Comparison of ENCODE assay signal across 8 cellular contexts in genomic region chr11:57638005-57638760, GRCh38. TPM values are rescaled to one million over a fixed set of nuclear protein-coding genes. Genes with fewer than 3 reads are reported as not detected.
DNase-seq lines count a peak whose midpoint lies in the region; ATAC-seq and TF ChIP-seq lines count a peak whose summit lies in the region.

No MANE protein-coding gene starts in this region.

- H3K79me2 ChIP-seq in GM23338 (replicated peaks; ENCODE audit: insufficient read depth), result peaks cover 49% of the 10 kb centered on the region

- no peak for TF ChIP-seq POLR2A in breast epithelium (IDR thresholded peaks at IDR 0.05)

- POLR2A ChIA-PET in CD4-positive, alpha-beta memory T cell (lab: Charles Lee; ENCODE audit: partially characterized antibody), result interaction anchor here (4.1 kb wide), 1 partner anchor 70 kb away, joined by 20 read pairs; the partner anchor contains the start of gene UBE2L6

- no peaks in the 10 kb centered on the region for H3K9me3 Mint-ChIP-seq in CD4-positive, alpha-beta memory T cell
- peaks cover 3% of the 10 kb centered on the region; the same call in 1 of the 3 replicates for H3K9me3 Mint-ChIP-seq in GM23338

- peaks cover 55% of the 10 kb centered on the region for H3F3A ChIP-seq in GM23338 (replicated peaks; ENCODE audit: low read depth)

- peaks cover 13% of the 10 kb centered on the region for H3K27me3 ChIP-seq in CD4-positive, alpha-beta memory T cell (ENCODE audit: insufficient read depth, low read length)
- no peaks in the 10 kb centered on the region for H3K27me3 ChIP-seq in GM23338 (ENCODE audit: insufficient read depth)
- no peaks in the 10 kb centered on the region for H3K27me3 ChIP-seq in breast epithelium
- peaks cover 4% of the 10 kb centered on the region for H3K27me3 ChIP-seq in iPS-15b (ENCODE audit: control insufficient read depth, insufficient read depth, low read length)
- H3K27me3 ChIP-seq in rectal smooth muscle tissue (ENCODE audit: control insufficient read depth, insufficient read depth, low read length), result no peaks in the 10 kb centered on the region

- peak overlapping the region; percentile 82 to 91 (median 88) for H3K4me3 Mint-ChIP-seq in CD4-positive, alpha-beta memory T cell
- peak overlapping the region; percentile 99 for H3K4me3 Mint-ChIP-seq in GM23338

- peaks cover 26% of the 10 kb centered on the region for H3K9me2 ChIP-seq in GM23338 (ENCODE audit: insufficient read depth)

- no peak for DNase-seq in CD4-positive, alpha-beta memory T cell
- DNase-seq in GM23338 (ENCODE audit: low spot score) (peak; percentile 99), NCI-H69 (lab: John Stamatoyannopoulos, UW) (peak; percentile 70), breast epithelium (ENCODE audit: low spot score in 2 of 2) (peak in 1 of 2 donors; percentile 80), CD1c-positive myeloid dendritic cell (ENCODE audit: extremely low spot score) (no peak), SHP77 (lab: John Stamatoyannopoulos, UW) (no peak)

- ATAC-seq in GM23338, result peak; percentile 69

- intact Hi-C loops in CD4-positive, alpha-beta memory T cell (cut with micrococcal nuclease), result no loop called here
- intact Hi-C loops in breast epithelium (cut with DNase I; ENCODE audit: low total_unique reads), result loop anchor here (5.0 kb wide), 1 partner anchor 71 kb away; the partner anchor contains the start of gene UBE2L6

- TF ChIP-seq CTCF in GM23338 (conservative IDR thresholded peaks at IDR 0.05; ENCODE audit: low read depth in 2 of 2) (0 out of 4 replicates have a peak, but pooled peaks of 1 of the 2 experiments have one; percentile 2), breast epithelium (IDR thresholded peaks at IDR 0.05) (no peak)

- peaks cover 24 to 40% of the 10 kb centered on the region in 2 donors for H3K27me3 Mint-ChIP-seq in CD4-positive, alpha-beta memory T cell
- peaks cover 38% of the 10 kb centered on the region for H3K27me3 Mint-ChIP-seq in GM23338 (ENCODE audit: insufficient read depth, low read depth, poor library complexity)

- H3K4me3 ChIP-seq in CD4-positive, alpha-beta memory T cell (ENCODE audit: low read length in 2 of 2), result peak overlapping the region; percentile 17 to 61
- H3K4me3 ChIP-seq in GM23338 (peak overlapping the region; percentile 99), breast epithelium (peak overlapping the region; percentile 85 to 91 (median 90)), iPS-15b (ENCODE audit: low read depth, low read length) (peak overlapping the region; percentile 99), rectal smooth muscle tissue (ENCODE audit: low read length) (peak overlapping the region; percentile 84)

- H2AFZ ChIP-seq in GM23338, result no peak overlapping the region

- no peaks in the 10 kb centered on the region for H3K36me3 ChIP-seq in CD4-positive, alpha-beta memory T cell (ENCODE audit: insufficient read depth, low read length)
- 0 out of 2 replicates have a peak, but pooled peaks cover 13% of the 10 kb centered on the region for H3K36me3 ChIP-seq in GM23338 (ENCODE audit: insufficient read depth)
- H3K36me3 ChIP-seq in breast epithelium, result no peaks in the 10 kb centered on the region
- H3K36me3 ChIP-seq in iPS-15b (ENCODE audit: control insufficient read depth, insufficient read depth, low read length), result peaks cover 4% of the 10 kb centered on the region
- no peaks in the 10 kb centered on the region for H3K36me3 ChIP-seq in rectal smooth muscle tissue (ENCODE audit: control insufficient read depth, insufficient read depth, low read length)

- peaks cover 19% of the 10 kb centered on the region for H3K4me1 ChIP-seq in CD4-positive, alpha-beta memory T cell (ENCODE audit: insufficient read depth, low read length)
- H3K4me1 ChIP-seq in GM23338 (ENCODE audit: insufficient read depth), result peaks cover 44% of the 10 kb centered on the region
- H3K4me1 ChIP-seq in breast epithelium, result peaks cover 0 to 6% of the 10 kb centered on the region in 2 donors
- peaks cover 21% of the 10 kb centered on the region for H3K4me1 ChIP-seq in iPS-15b (ENCODE audit: control insufficient read depth, insufficient read depth, low read length)
- H3K4me1 ChIP-seq in rectal smooth muscle tissue (ENCODE audit: control insufficient read depth, insufficient read depth, low read length), result peaks cover 8% of the 10 kb centered on the region

- peak overlapping the region in 3 of 7 donors; percentile 32 to 77 (median 74) for H3K27ac Mint-ChIP-seq in CD4-positive, alpha-beta memory T cell
- peak overlapping the region; percentile 99 for H3K27ac Mint-ChIP-seq in GM23338

- peak overlapping the region; percentile 99 for H3K9ac ChIP-seq in iPS-15b (ENCODE audit: low read depth, low read length)
- peak overlapping the region; percentile 38 for H3K9ac ChIP-seq in rectal smooth muscle tissue (ENCODE audit: low read length)

- no peak overlapping the region for H3K27ac ChIP-seq in CD4-positive, alpha-beta memory T cell (ENCODE audit: low read depth, low read length)
- H3K27ac ChIP-seq in GM23338 (ENCODE audit: low read depth) (peak overlapping the region; percentile 100), breast epithelium (peak overlapping the region; percentile 92 to 95), rectal smooth muscle tissue (ENCODE audit: low read depth, low read length) (peak overlapping the region; percentile 84)

- H3K9me3 ChIP-seq in CD4-positive, alpha-beta memory T cell (ENCODE audit: control insufficient read depth in 1 of 2, low read length in 2 of 2), result no peaks in the 10 kb centered on the region
- H3K9me3 ChIP-seq in breast epithelium (no peaks in the 10 kb centered on the region), iPS-15b (ENCODE audit: control insufficient read depth, insufficient read depth, low read length) (no peaks in the 10 kb centered on the region)

- no peaks in the 10 kb centered on the region for H3K36me3 Mint-ChIP-seq in CD4-positive, alpha-beta memory T cell
- H3K36me3 Mint-ChIP-seq in GM23338 (ENCODE audit: low read depth), result peaks cover 49% of the 10 kb centered on the region

- peak overlapping the region; percentile 93 for H3K4me2 ChIP-seq in GM23338

- H4K20me1 ChIP-seq in GM23338 (replicated peaks; ENCODE audit: insufficient read depth), result peaks cover 31% of the 10 kb centered on the region

- CTCF ChIA-PET in CD4-positive, alpha-beta memory T cell (lab: Charles Lee; ENCODE audit: partially characterized antibody), result interaction anchor here (0.8 to 8.0 kb wide), 6 partner anchors 11 to 181 kb away, joined by 4 to 181 read pairs (median 54); partner anchors contain the start of gene UBE2L6

- peaks cover 2 to 16% (median 8%) of the 10 kb centered on the region in 4 donors for H3K4me1 Mint-ChIP-seq in CD4-positive, alpha-beta memory T cell
- H3K4me1 Mint-ChIP-seq in GM23338, result peaks cover 51% of the 10 kb centered on the region

TF ChIP-seq in GM23338, 12 proteins besides CTCF, POLR2A, EP300 and RAD21:
- TF ChIP-seq EZH2phosphoT487 (IDR thresholded peaks at IDR 0.05; ENCODE audit: unreplicated experiment) (no peak), POLR2AphosphoS5 (IDR thresholded peaks at IDR 0.05; ENCODE audit: low read depth) (peak; percentile 78), ETS1 (IDR thresholded peaks at IDR 0.05) (no peak)

RNA-seq across cellular contexts. Expression of gene YPEL4, which starts 11.5 kb away (rescaled TPM):
- total RNA-seq in CD4-positive, alpha-beta memory T cell, result 10 to 100 TPM; 11.8 to 12.6 TPM
- under 1 TPM in 1 of 2 donors, not detected in 1; 0.23 TPM for polyA plus RNA-seq in CD4-positive, alpha-beta memory T cell
- 0.82 TPM in 1 of 2 replicates, not detected in the other for total RNA-seq in GM23338 (2014; rRNA removed; shearing (Covaris generic))
- 1.1 and 1.2 TPM in 2 replicates for polyA plus RNA-seq in GM23338 (2016; fragmentation: Nextera tagmentation; extraction: Ambion mirVana)
- total RNA-seq in breast epithelium, result 1 to 10 TPM; 1.1 to 2.3 (median 2.0) TPM

RNA-seq across cellular contexts. Expression of gene CLP1, which starts 19.4 kb away (rescaled TPM):
- total RNA-seq in CD4-positive, alpha-beta memory T cell, result 10 to 100 TPM; 14.1 to 16.0 TPM
- 10 to 100 TPM in 1 of 2 donors, 1 to 10 TPM in 1; 9.6 to 22.5 TPM for polyA plus RNA-seq in CD4-positive, alpha-beta memory T cell
- total RNA-seq in GM23338 (2014; rRNA removed; shearing (Covaris generic)), result 25.2 and 25.4 TPM in 2 replicates
- polyA plus RNA-seq in GM23338 (2016; fragmentation: Nextera tagmentation; extraction: Ambion mirVana), result 14.4 and 16.8 TPM in 2 replicates
- 10 to 100 TPM; 15.4 to 17.7 (median 17.7) TPM for total RNA-seq in breast epithelium

RNA-seq across cellular contexts. Expression of gene ZDHHC5, which starts 29.7 kb away (rescaled TPM):
- 10 to 100 TPM; 73.2 to 75.8 TPM for total RNA-seq in CD4-positive, alpha-beta memory T cell
- polyA plus RNA-seq in CD4-positive, alpha-beta memory T cell, result 10 to 100 TPM; 30.4 to 44.6 TPM
- 35.7 and 42.3 TPM in 2 replicates for total RNA-seq in GM23338 (2014; rRNA removed; shearing (Covaris generic))
- 15.7 and 16.9 TPM in 2 replicates for polyA plus RNA-seq in GM23338 (2016; fragmentation: Nextera tagmentation; extraction: Ambion mirVana)
- total RNA-seq in breast epithelium, result 10 to 100 TPM; 39.3 to 50.2 (median 39.8) TPM

RNA-seq across cellular contexts. Expression of gene SERPING1, which starts 40.7 kb away (rescaled TPM):
- total RNA-seq in CD4-positive, alpha-beta memory T cell, result not detected
- not detected for polyA plus RNA-seq in CD4-positive, alpha-beta memory T cell
- 40.8 and 42.3 TPM in 2 replicates for total RNA-seq in GM23338 (2014; rRNA removed; shearing (Covaris generic))
- polyA plus RNA-seq in GM23338 (2016; fragmentation: Nextera tagmentation; extraction: Ambion mirVana), result 49.8 and 54.7 TPM in 2 replicates
- 100 to 1,000 TPM; 421 to 823 (median 479) TPM for total RNA-seq in breast epithelium

Comparison
In these comparisons a context has a peak if more than half of its experiments do, and no peak if none do; other contexts are left out.
1. DNase-seq: peak in GM23338 (single experiment) and NCI-H69 (single experiment); none in CD4-positive, alpha-beta memory T cell (0 of 5), CD1c-positive myeloid dendritic cell (single experiment) and SHP77 (0 of 2).
2. H3K4me3 ChIP-seq: peak in every context shown above with its lines; median percentile 99 in GM23338; 99 in iPS-15b; 90 in breast epithelium; 84 in rectal smooth muscle tissue; 39 in CD4-positive, alpha-beta memory T cell.